ENCODE assay signal across 29 cellular contexts in genomic region chr22:47420211-47420610, GRCh38.
"Had no signal": no experiment of that assay in that cellular context is flagged by ENCODE, and none has a peak within 500 bp of the region (broad histone marks: within the 10 kb centered on the region; RNA-seq: fewer than 3 reads in every experiment).

No MANE protein-coding gene starts in this region.

- H3K36me3 ChIP-seq: adrenal gland, brain microvascular endothelial cell, breast epithelium had no signal

- H3K27ac ChIP-seq: adrenal gland, body of pancreas, brain microvascular endothelial cell, breast epithelium, VCaP had no signal

- H3K27me3 ChIP-seq: body of pancreas, brain microvascular endothelial cell had no signal

- H3K4me1 ChIP-seq: adrenal gland, body of pancreas, breast epithelium had no signal

- H3K4me3 ChIP-seq: adrenal gland, body of pancreas, breast epithelium had no signal

- H3K9me3 ChIP-seq: adrenal gland, body of pancreas, breast epithelium had no signal

- DNase-seq: activated CD4-positive, alpha-beta memory T cell treated with anti-CD3 and anti-CD28 coated beads for 36 hours; activated CD4-positive, alpha-beta T cell treated with anti-CD3 and anti-CD28 coated beads for 4 hours; activated CD4-positive, alpha-beta T cell treated with anti-CD3 and anti-CD28 coated beads, Interleukin-2, amount 10 ng/mL, durations not matched to agents 24 days and 14 days; activated CD4-positive, alpha-beta T cell treated with anti-CD3 and anti-CD28 coated beads, Interleukin-2, amount 50 U/mL, for 1 hour; activated CD4-positive, alpha-beta T cell treated with anti-CD3 and anti-CD28 coated beads, Interleukin-2, amount 50 U/mL, for 4 hours; activated CD4-positive, CD25-positive, alpha-beta regulatory T cell treated with anti-CD3 and anti-CD28 coated beads, Interleukin-2, amount 50 U/mL, for 72 hours; activated CD8-positive, alpha-beta memory T cell treated with anti-CD3 and anti-CD28 coated beads, Interleukin-2, amount 50 U/mL, for 4 hours; activated CD8-positive, alpha-beta T cell treated with anti-CD3 and anti-CD28 coated beads for 36 hours; activated gamma-delta T cell treated with Interleukin-2 at 50 U/mL for 16 hours; activated naive CD4-positive, alpha-beta T cell; activated naive CD4-positive, alpha-beta T cell treated with anti-CD3 and anti-CD28 coated beads for 36 hours; activated naive CD4-positive, alpha-beta T cell treated with anti-CD3 and anti-CD28 coated beads, Interleukin-2, amount 50 U/mL, for 16 hours; activated naive CD8-positive, alpha-beta T cell treated with anti-CD3 and anti-CD28 coated beads for 36 hours; activated T-cell treated with anti-CD3 and anti-CD28 coated beads for 4 hours; activated T-cell treated with anti-CD3 and anti-CD28 coated beads, Interleukin-2, amount 50 U/mL, for 1 hour; activated T-cell treated with anti-CD3 and anti-CD28 coated beads, Interleukin-2, amount 50 U/mL, for 4 hours; activated T-cell treated with anti-CD3 and anti-CD28 coated beads, Interleukin-2, amount 50 U/mL, for 72 hours; adrenal gland; amniotic stem cell; body of pancreas; brain microvascular endothelial cell; caudate nucleus; cerebellar nuclear complex; SW 1271; T-helper 1 cell; T-helper 2 cell; T-helper 9 cell had no signal
